ENCODE assay signal across 25 cellular contexts in the genomic region with DNA sequence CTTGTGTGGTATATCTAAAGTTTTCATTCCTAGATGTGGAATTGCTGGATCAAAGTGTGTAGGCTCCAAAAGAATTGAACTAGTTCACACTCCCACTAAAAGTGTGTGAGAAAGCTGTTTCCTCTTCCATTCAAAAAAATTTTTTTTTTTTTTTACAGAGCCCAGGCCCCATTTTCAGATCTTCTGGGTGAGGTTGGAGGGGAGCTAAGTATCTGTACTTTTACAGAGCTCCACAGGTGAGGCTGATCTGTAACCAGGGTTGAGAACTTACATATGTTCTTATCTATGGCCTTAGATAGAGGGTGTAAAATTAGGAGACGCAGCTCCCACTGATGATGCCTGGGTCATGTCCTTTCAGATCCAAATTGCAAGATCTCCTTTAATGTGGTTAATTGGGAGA. TPM values are rescaled to one million over a fixed set of nuclear protein-coding genes. Genes with fewer than 3 reads are reported as not detected.
DNase-seq lines count a peak whose midpoint lies in the region; ATAC-seq, FAIRE-seq and TF ChIP-seq lines count a peak whose summit lies in the region.
"Had no signal": no experiment of that assay in that cellular context is flagged by ENCODE, and none has a peak within 500 bp of the region (broad histone marks: within the 10 kb centered on the region; RNA-seq: fewer than 3 reads in every experiment).

No MANE protein-coding gene starts in this region.

- H2AFZ ChIP-seq in HepG2 (ENCODE audit: low read length): no peak overlapping the region

- H3K4me2 ChIP-seq in HepG2 (ENCODE audit: low read depth, low read length): no peak overlapping the region
- H3K4me2 ChIP-seq: A549; BLaER1; BLaER1 treated with 17β-estradiol and CSF1 and Interleukin-3, amounts not matched to agents 10 nM and 100 nM had no signal

- H3K9me3 ChIP-seq in esophagus muscularis mucosa (no peaks in the 10 kb centered on the region), gastroesophageal sphincter (no peaks in the 10 kb centered on the region), HepG2 (ENCODE audit: low read length) (no peaks in the 10 kb centered on the region), right lobe of liver (no peaks in the 10 kb centered on the region), prostate gland (no peaks in the 10 kb centered on the region), aorta (ENCODE audit: control insufficient read depth, low read length) (no peaks in the 10 kb centered on the region)
- H3K9me3 ChIP-seq: A549, BE2C, Caco-2 had no signal

- no peak for ATAC-seq in gastroesophageal sphincter
- ATAC-seq in HepG2: no peak
- no peak for ATAC-seq in right lobe of liver
- ATAC-seq in HG02642 (IDR thresholded peaks at IDR 0.05; ENCODE audit: poor library complexity, unreplicated experiment): no peak
- no peak for ATAC-seq in aorta (ENCODE audit: low FRiP score)
- ATAC-seq in GM18511 (IDR thresholded peaks at IDR 0.05; ENCODE audit: unreplicated experiment): no peak

- peaks cover 99% of the 10 kb centered on the region for H3K79me2 ChIP-seq in HepG2 (ENCODE audit: insufficient read depth, low read length)

- H3K36me3 ChIP-seq in esophagus muscularis mucosa: peaks cover 0 to 36% (median 2%) of the 10 kb centered on the region in 4 donors
- H3K36me3 ChIP-seq in gastroesophageal sphincter: peaks cover 0 to 30% of the 10 kb centered on the region in 2 donors
- peaks cover 33 to 80% of the 10 kb centered on the region in 2 experiments for H3K36me3 ChIP-seq in HepG2 (replicated peaks in 1 of 2; ENCODE audit: control insufficient read depth in 1 of 2, insufficient read depth in 2 of 2, low read length in 2 of 2)
- H3K36me3 ChIP-seq in right lobe of liver: peaks cover 0 to 20% (median 6%) of the 10 kb centered on the region in 4 donors
- no peaks in the 10 kb centered on the region for H3K36me3 ChIP-seq in prostate gland
- no peaks in the 10 kb centered on the region for H3K36me3 ChIP-seq in aorta (ENCODE audit: control insufficient read depth in 1 of 2, insufficient read depth in 2 of 2, low read length in 1 of 2)
- H3K36me3 ChIP-seq: BE2C; BLaER1; BLaER1 treated with 17β-estradiol and CSF1 and Interleukin-3, amounts not matched to agents 10 nM and 100 nM had no signal

- H3K27me3 ChIP-seq in esophagus muscularis mucosa: no peaks in the 10 kb centered on the region
- no peaks in the 10 kb centered on the region for H3K27me3 ChIP-seq in gastroesophageal sphincter
- H3K27me3 ChIP-seq in HepG2 (ENCODE audit: control insufficient read depth in 1 of 2, insufficient read depth in 2 of 2, low read length in 2 of 2): no peaks in the 10 kb centered on the region
- H3K27me3 ChIP-seq in right lobe of liver: no peaks in the 10 kb centered on the region
- H3K27me3 ChIP-seq in prostate gland (replicated peaks; ENCODE audit: insufficient read depth): no peaks in the 10 kb centered on the region
- H3K27me3 ChIP-seq in aorta (ENCODE audit: control insufficient read depth in 1 of 2, insufficient read depth in 2 of 2, low read length in 1 of 2): no peaks in the 10 kb centered on the region
- H3K27me3 ChIP-seq: BE2C; BLaER1; BLaER1 treated with 17β-estradiol and CSF1 and Interleukin-3, amounts not matched to agents 10 nM and 100 nM had no signal

- H3K4me1 ChIP-seq in esophagus muscularis mucosa (peaks cover 20 to 72% (median 50%) of the 10 kb centered on the region in 4 donors), gastroesophageal sphincter (peaks cover 5 to 61% (median 6%) of the 10 kb centered on the region in 3 donors), HepG2 (ENCODE audit: insufficient read depth, low read length) (peaks cover 100% of the 10 kb centered on the region), right lobe of liver (peaks cover 0 to 40% (median 19%) of the 10 kb centered on the region in 4 donors), prostate gland (replicated peaks) (no peaks in the 10 kb centered on the region), aorta (ENCODE audit: control insufficient read depth in 1 of 2, insufficient read depth in 2 of 2, low read length in 2 of 2) (peaks cover 0 to 4% of the 10 kb centered on the region in 2 donors)
- H3K4me1 ChIP-seq: BE2C had no signal

- in situ Hi-C loops in HepG2 (cut with HindIII; ENCODE audit: extremely low pct_ligation_motif_present, low pct_unique_long_range_greater_than_20kb): no loop called here

- H4K20me1 ChIP-seq in HepG2 (ENCODE audit: insufficient read depth, low read length): peaks cover 37% of the 10 kb centered on the region
- H4K20me1 ChIP-seq: BLaER1; BLaER1 treated with 17β-estradiol and CSF1 and Interleukin-3, amounts not matched to agents 10 nM and 100 nM had no signal

- POLR2A ChIA-PET in HepG2 (lab: Yijun Ruan, JAX): interaction anchor here (0.6 to 5.7 kb wide), 6 partner anchors 8 to 32 kb away, joined by 3 to 43 read pairs (median 4); a partner anchor contains a TSS

- no peak for TF ChIP-seq RAD21 in HepG2 (CRISPR knock-in tag; IDR thresholded peaks at IDR 0.05)

- intact Hi-C loops in esophagus muscularis mucosa (cut with DNase I): loop anchor here (2.0 to 5.0 kb wide), 2 partner anchors 34 to 58 kb away; a partner anchor contains a TSS
- intact Hi-C loops in HepG2 (cut with micrococcal nuclease; ENCODE audit: unreplicated experiment): loop anchor here (1.0 kb wide), 2 partner anchors 9 to 303 kb away; no protein-coding TSS in a partner anchor
- intact Hi-C loops in right lobe of liver (cut with DNase I): no loop called here
- intact Hi-C loops in prostate gland (cut with DNase I): loop anchor here (5.0 to 10.0 kb wide), 3 partner anchors 59 to 302 kb away; no protein-coding TSS in a partner anchor
- intact Hi-C loops in aorta (cut with DNase I): loop anchor here (2.0 to 5.0 kb wide), 4 partner anchors 32 to 304 kb away; a partner anchor contains a TSS

- 94% methylated on average over 1 of the region's 1 CpG for WGBS in esophagus muscularis mucosa
- 100% methylated on average over 1 of the region's 1 CpG for WGBS in gastroesophageal sphincter (ENCODE audit: low coverage in 1 of 2), 2 donors
- WGBS in HepG2 (ENCODE audit: low lambda C conversion rate): 100% methylated on average over 1 of the region's 1 CpG
- WGBS in right lobe of liver (ENCODE audit: insufficient coverage, low coverage, low lambda C conversion rate, missing lambda C conversion rate): no CpG with 5 or more reads among the region's 1 CpG
- 96% methylated on average over 1 of the region's 1 CpG for WGBS in prostate gland
- 89 to 100% methylated on average over 1 of the region's 1 CpG for WGBS in aorta, 2 donors

- H3K4me3 ChIP-seq in esophagus muscularis mucosa (no peak overlapping the region), gastroesophageal sphincter (no peak overlapping the region), HepG2 (replicated peaks in 1 of 3; ENCODE audit: insufficient read depth in 1 of 3, low read depth in 2 of 3, low read length in 3 of 3) (no peak overlapping the region), right lobe of liver (no peak overlapping the region), prostate gland (no peak overlapping the region), aorta (ENCODE audit: low read length in 2 of 2) (no peak overlapping the region)
- H3K4me3 ChIP-seq: A549; BLaER1; BLaER1 treated with 17β-estradiol and CSF1 and Interleukin-3, amounts not matched to agents 10 nM and 100 nM had no signal

- no peak for FAIRE-seq in HepG2 (lab: Jason Lieb, UNC)
- FAIRE-seq: A204.1, D721Med had no signal

- TF ChIP-seq EP300 in esophagus muscularis mucosa (IDR thresholded peaks at IDR 0.05) (no peak), gastroesophageal sphincter (IDR thresholded peaks at IDR 0.05) (no peak), HepG2 (IDR thresholded peaks at IDR 0.05; ENCODE audit: low read depth in 2 of 2, low read length in 2 of 2) (no peak), HepG2 (CRISPR knock-in tag; IDR thresholded peaks at IDR 0.05; ENCODE audit: borderline replicate concordance) (no peak)

- CTCF ChIA-PET in HepG2 (lab: Yijun Ruan, JAX; ENCODE audit: low intra/inter-chr PET ratio, low total read pairs): interaction anchor here (0.7 to 2.2 kb wide), 5 partner anchors 14 to 303 kb away, joined by 3 to 5 read pairs (median 3); a partner anchor contains a TSS

- H3K9ac ChIP-seq in HepG2 (ENCODE audit: insufficient read depth, low read depth, low read length): no peak overlapping the region
- H3K9ac ChIP-seq: BLaER1; BLaER1 treated with 17β-estradiol and CSF1 and Interleukin-3, amounts not matched to agents 10 nM and 100 nM had no signal

- DNase-seq in esophagus muscularis mucosa (ENCODE audit: extremely low spot score): no peak
- DNase-seq in HepG2 (ENCODE audit: low spot score): no peak
- DNase-seq in right lobe of liver: no peak
- DNase-seq in prostate gland (ENCODE audit: low spot score): no peak
- DNase-seq in aorta: no peak
- DNase-seq: CD4-positive, alpha-beta memory T cell; DMS153; DMS79 had no signal

- BruUV-seq in HepG2 (replicated peaks; lab: Mats Ljungman, UMichigan): no TSS peak

- TF ChIP-seq CTCF in esophagus muscularis mucosa (IDR thresholded peaks at IDR 0.05) (no peak), gastroesophageal sphincter (IDR thresholded peaks at IDR 0.05) (no peak), HepG2 (CRISPR knock-in tag; IDR thresholded peaks at IDR 0.05) (no peak), right lobe of liver (IDR thresholded peaks at IDR 0.05) (no peak), prostate gland (IDR thresholded peaks at IDR 0.05) (no peak)

- TF ChIP-seq POLR2A in esophagus muscularis mucosa (IDR thresholded peaks at IDR 0.05; ENCODE audit: low read depth): no peak
- no peak for TF ChIP-seq POLR2A in gastroesophageal sphincter (IDR thresholded peaks at IDR 0.05)
- TF ChIP-seq POLR2A in HepG2 (IDR thresholded peaks at IDR 0.05; ENCODE audit: insufficient read depth in 1 of 2, low read depth in 2 of 2, low read length in 2 of 2): 0 out of 4 replicates have a peak, but pooled peaks of 1 of the 2 experiments have one; percentile 14
- no peak for TF ChIP-seq POLR2A in right lobe of liver (IDR thresholded peaks at IDR 0.05)
- TF ChIP-seq POLR2A in prostate gland (IDR thresholded peaks at IDR 0.05): no peak

- peak overlapping the region; percentile 77 to 99 (median 95) for H3K27ac ChIP-seq in esophagus muscularis mucosa (replicated peaks in 1 of 4)
- peak overlapping the region; percentile 86 to 97 (median 94) for H3K27ac ChIP-seq in gastroesophageal sphincter
- H3K27ac ChIP-seq in HepG2 (ENCODE audit: extremely low read length, insufficient read depth, low read length): peak overlapping the region; percentile 38
- H3K27ac ChIP-seq in right lobe of liver: peak overlapping the region in 2 of 3 donors; percentile 63 to 84
- no peak overlapping the region for H3K27ac ChIP-seq in prostate gland
- no peak overlapping the region for H3K27ac ChIP-seq in aorta (ENCODE audit: low read depth in 1 of 2, low read length in 2 of 2)
- H3K27ac ChIP-seq: 22Rv1; A549; BLaER1; BLaER1 treated with 17β-estradiol and CSF1 and Interleukin-3, amounts not matched to agents 10 nM and 100 nM; C4-2B had no signal

RNA-seq across cellular contexts. Expression of a gene that starts 31.9 kb away (rescaled TPM):
- total RNA-seq in esophagus muscularis mucosa (100 to 1,000 TPM; 137 to 176 (median 154) TPM), gastroesophageal sphincter (100 to 1,000 TPM in 3 of 4 donors, 10 to 100 TPM in 1; 59.4 to 186 (median 126) TPM), HepG2 (2016; rRNA removed; fragmentation: Illumina TruSeq; extraction: Trizol) (197 and 202 TPM in 2 replicates), right lobe of liver (10 to 100 TPM; 16.4 to 96.9 (median 42.6) TPM), prostate gland (10 to 100 TPM; 26.5 to 34.9 TPM), aorta (10 to 100 TPM in 1 of 2 donors, 1 to 10 TPM in 1; 5.8 to 12.4 TPM)
- total RNA-seq in HepG2 (2016; cell fraction: cytosol; rRNA removed; fragmentation: Illumina TruSeq; extraction: Trizol; ENCODE audit: low read depth): 34.5 and 39.5 TPM in 2 replicates
- 175 and 198 TPM in 2 replicates for total RNA-seq in HepG2 (2016; cell fraction: insoluble cytoplasmic fraction; rRNA removed; fragmentation: Illumina TruSeq; extraction: Trizol)
- 156 and 157 TPM in 2 replicates for total RNA-seq in HepG2 (2016; cell fraction: membrane; rRNA removed; fragmentation: Illumina TruSeq; extraction: Trizol)
- 187 and 216 TPM in 2 replicates for total RNA-seq in HepG2 (2016; cell fraction: nucleus; rRNA removed; fragmentation: Illumina TruSeq; extraction: Trizol)
- polyA plus RNA-seq in HepG2 (2011; rRNA removed) (346 and 353 TPM in 2 replicates), aorta (10 to 100 TPM in 1 of 2 donors, 1 to 10 TPM in 1; 2.0 to 11.8 TPM)
- polyA plus RNA-seq in HepG2 (2011; cell fraction: cytosol; rRNA removed): 266 and 275 TPM in 2 replicates
- 442 and 465 TPM in 2 replicates for polyA plus RNA-seq in HepG2 (2011; cell fraction: nucleus; rRNA removed)
- 217 and 233 TPM in 2 replicates for polyA plus RNA-seq in HepG2 (2012)
- polyA plus RNA-seq in HepG2 (2016; cell fraction: cytosol; fragmentation: Illumina TruSeq; extraction: Trizol; ENCODE audit: low read depth): 21.4 and 26.2 TPM in 2 replicates
- polyA plus RNA-seq in HepG2 (2016; cell fraction: insoluble cytoplasmic fraction; fragmentation: Illumina TruSeq; extraction: Trizol; ENCODE audit: low read depth): 217 and 237 TPM in 2 replicates
- 106 and 107 TPM in 2 replicates for polyA plus RNA-seq in HepG2 (2016; cell fraction: membrane; fragmentation: Illumina TruSeq; extraction: Trizol; ENCODE audit: low read depth)
- polyA plus RNA-seq in HepG2 (2016; cell fraction: nucleus; fragmentation: Illumina TruSeq; extraction: Trizol; ENCODE audit: insufficient read depth, low read depth): 258 and 265 TPM in 2 replicates
- polyA minus RNA-seq in HepG2 (2011; rRNA and poly(A)+ RNA removed; ENCODE audit: low replicate concordance): 1.0 and 1,188 TPM in 2 replicates
- polyA minus RNA-seq in HepG2 (2011; cell fraction: cytosol; rRNA and poly(A)+ RNA removed): 240 and 275 TPM in 2 replicates
- polyA minus RNA-seq in HepG2 (2011; cell fraction: nucleus; rRNA and poly(A)+ RNA removed): 508 and 622 TPM in 2 replicates
- total RNA-seq: A172, B cell had no signal
- polyA plus RNA-seq: AG04450, BJ, CD14-positive monocyte had no signal

Comparison
In these comparisons a context has a peak if more than half of its experiments do, and no peak if none do; other contexts are left out.
1. intact Hi-C loops: an anchor here in esophagus muscularis mucosa (2.0 to 5.0 kb wide), HepG2 (1.0 kb wide), prostate gland (5.0 to 10.0 kb wide) and aorta (2.0 to 5.0 kb wide); none called in right lobe of liver.
2. H3K27ac ChIP-seq: peak in esophagus muscularis mucosa (4 of 4), gastroesophageal sphincter (4 of 4), HepG2 (single experiment) and right lobe of liver (2 of 3); none in prostate gland (0 of 2) and aorta (0 of 2).